ENCODE assay signal across 5 cellular contexts in the genomic region with DNA sequence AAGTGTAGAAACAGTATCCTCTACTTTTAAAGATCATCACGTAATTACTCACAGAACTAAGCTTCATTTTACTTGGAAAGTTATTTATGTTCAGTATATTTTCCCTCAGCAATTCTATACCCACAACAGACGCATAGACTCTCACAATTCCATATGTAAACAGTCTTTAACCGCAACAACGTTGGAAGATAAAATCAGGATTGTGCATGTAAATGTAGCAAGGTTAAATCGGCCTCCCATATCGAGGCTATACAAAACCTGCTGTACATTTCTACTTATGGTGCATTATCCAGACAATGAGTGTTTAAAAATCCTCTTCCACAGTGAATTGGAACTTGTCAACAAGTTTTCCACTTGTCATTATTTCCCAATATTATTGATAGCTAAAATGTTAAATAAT.
"Had no signal": no experiment of that assay in that cellular context is flagged by ENCODE, and none has a peak within 500 bp of the region (broad histone marks: within the 10 kb centered on the region; RNA-seq: fewer than 3 reads in every experiment).

No MANE protein-coding gene starts in this region.

- H3K27ac Mint-ChIP-seq: GM23338, H9 had no signal

- H3K4me1 Mint-ChIP-seq: GM23338, H9 had no signal

- ATAC-seq: GM23338 had no signal

- H3K4me3 ChIP-seq: GM23338 had no signal

- H3K9me3 Mint-ChIP-seq: GM23338, H9 had no signal

- H3K4me3 Mint-ChIP-seq: GM23338, H9 had no signal

- H2AFZ ChIP-seq: GM23338 had no signal

- H3K4me2 ChIP-seq: GM23338 had no signal

- DNase-seq: H9, HCEC 1CT, IMR-90, KBM-7 had no signal
